In the genomic region with DNA sequence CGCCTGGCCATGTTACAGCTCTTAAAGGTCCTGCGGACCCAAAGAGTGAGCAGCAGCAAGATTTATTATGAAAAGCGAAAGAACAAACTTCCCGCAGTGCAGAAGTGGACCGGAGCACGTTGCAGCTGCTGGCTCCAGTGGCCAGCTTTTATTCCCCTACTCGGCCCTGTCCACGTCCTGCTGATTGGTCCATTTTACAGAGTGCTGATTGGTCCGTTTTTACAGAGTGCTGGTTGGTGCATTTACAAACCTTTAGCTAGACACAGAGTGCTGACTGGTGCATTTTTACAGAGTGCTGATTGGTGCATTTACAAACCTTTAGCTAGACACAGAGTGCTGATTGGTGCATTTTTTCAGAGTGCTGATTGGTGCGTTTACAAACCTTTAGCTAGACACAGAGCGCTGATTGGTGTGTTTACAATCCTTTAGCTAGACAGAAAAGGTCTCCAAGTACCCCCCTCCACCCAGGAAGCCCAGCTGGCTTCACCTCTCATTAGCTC, we compare ENCODE assay signal across 2 cellular contexts. TPM values are rescaled to one million over a fixed set of nuclear protein-coding genes. Genes with fewer than 3 reads are reported as not detected.
"Had no signal": no experiment of that assay in that cellular context is flagged by ENCODE, and none has a peak within 500 bp of the region (broad histone marks: within the 10 kb centered on the region; RNA-seq: fewer than 3 reads in every experiment).

No MANE protein-coding gene starts in this region.

RNA-seq across cellular contexts. Expression of a gene that starts 46.5 kb away (rescaled TPM):
- total RNA-seq: vagina had no signal
- polyA plus RNA-seq: keratinocyte had no signal
